21 cellular contexts compared by ENCODE assay signal in the genomic region with DNA sequence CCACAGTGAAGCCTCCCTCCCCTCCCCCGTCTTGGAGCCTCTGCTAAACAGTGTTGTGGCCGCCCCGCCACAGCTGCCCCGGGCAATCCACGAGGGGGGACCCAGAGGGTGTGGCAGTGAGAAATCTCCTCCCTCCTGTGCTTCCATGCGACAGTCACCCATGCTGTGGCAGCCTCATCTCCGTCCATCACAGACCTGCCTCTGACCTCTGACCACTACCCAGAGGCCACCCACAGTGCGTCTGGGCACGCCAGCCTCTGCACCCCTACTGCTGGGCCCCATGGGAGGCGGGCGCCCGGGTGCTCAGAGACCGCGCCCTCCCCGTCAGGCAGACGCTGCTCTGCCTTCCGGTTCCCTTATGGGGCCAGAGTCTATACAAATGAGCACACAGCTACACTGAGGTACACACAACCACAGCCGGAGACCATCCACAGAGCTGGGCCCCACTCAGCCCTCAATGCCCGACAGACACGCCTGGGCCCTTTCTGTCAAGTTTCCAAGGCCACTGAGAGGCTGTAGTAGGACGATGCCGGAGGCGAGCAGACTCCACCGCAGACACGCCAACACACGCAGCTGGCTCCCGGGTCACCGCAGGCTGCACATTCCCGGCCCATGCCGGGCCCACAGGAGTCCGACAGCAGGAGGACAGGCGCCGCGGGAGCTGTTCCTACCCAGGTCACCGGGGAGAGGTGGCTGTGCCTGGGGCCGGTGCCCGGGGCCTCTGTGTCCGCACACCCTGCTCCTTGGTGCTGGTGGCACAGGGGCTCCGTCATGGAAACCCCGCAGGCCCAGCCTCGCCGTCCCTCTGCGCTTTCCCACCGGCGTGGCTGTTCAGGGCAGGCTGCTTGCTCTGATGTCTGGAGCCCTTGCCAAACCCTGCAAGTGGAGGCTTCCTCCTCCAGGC. TPM values are rescaled to one million over a fixed set of nuclear protein-coding genes. Genes with fewer than 3 reads are reported as not detected.
DNase-seq lines count a peak whose midpoint lies in the region; ATAC-seq, FAIRE-seq and TF ChIP-seq lines count a peak whose summit lies in the region.
"Had no signal": no experiment of that assay in that cellular context is flagged by ENCODE, and none has a peak within 500 bp of the region (broad histone marks: within the 10 kb centered on the region; RNA-seq: fewer than 3 reads in every experiment).

No MANE protein-coding gene starts in this region.

- peak in 2 of 3 donors; percentile 51 to 61 for DNase-seq in right cardiac atrium
- DNase-seq in cardiac septum (ENCODE audit: low spot score): no peak
- DNase-seq in right lobe of liver: peak in 2 of 3 donors; percentile 46 to 51
- DNase-seq in RCC 7860 (ENCODE audit: low spot score): no peak
- no peak for DNase-seq in activated CD8-positive, alpha-beta T cell treated with anti-CD3 and anti-CD28 coated beads, Interleukin-2, amount 10 ng/mL, durations not matched to agents 7 days and 5 days
- DNase-seq in hepatic stellate cell (ENCODE audit: low spot score): no peak
- DNase-seq: DMS153; NCI-H187 treated with DMSO at 0.1 percent for 48 hours; NK-92 treated with Interleukin-12 subunit alpha and Interleukin-12 subunit beta, amount 100 ng/mL, for 24 hours had no signal

- peaks cover 4% of the 10 kb centered on the region for H3K4me1 Mint-ChIP-seq in activated CD8-positive, alpha-beta T cell treated with anti-CD3 and anti-CD28 coated beads, Interleukin-2, amount 10 ng/mL, durations not matched to agents 7 days and 5 days (ENCODE audit: low read depth)
- H3K4me1 Mint-ChIP-seq: activated naive CD8-positive, alpha-beta T cell treated with anti-CD3 and anti-CD28 coated beads for 36 hours; activated T-helper 17 cell treated with anti-CD3 and anti-CD28 coated beads, Interleukin-2, amount 50 U/mL, for 72 hours had no signal

- ATAC-seq in right cardiac atrium (no peak), right lobe of liver (no peak), GM21528 (IDR thresholded peaks at IDR 0.05; ENCODE audit: low FRiP score, unreplicated experiment) (no peak)
- ATAC-seq in activated CD8-positive, alpha-beta T cell treated with anti-CD3 and anti-CD28 coated beads, Interleukin-2, amount 10 ng/mL, durations not matched to agents 7 days and 5 days: no peak

- H3K4me1 ChIP-seq in right cardiac atrium (ENCODE audit: control insufficient read depth, insufficient read depth, low read length): no peaks in the 10 kb centered on the region
- H3K4me1 ChIP-seq in right lobe of liver: peaks cover 0 to 21% (median 7%) of the 10 kb centered on the region in 4 donors
- H3K4me1 ChIP-seq: A549 had no signal

- no peaks in the 10 kb centered on the region for H3K27me3 ChIP-seq in right cardiac atrium (ENCODE audit: control insufficient read depth, insufficient read depth)
- no peaks in the 10 kb centered on the region for H3K27me3 ChIP-seq in right lobe of liver
- H3K27me3 ChIP-seq: vagina had no signal

- no peak for TF ChIP-seq CTCF in VCaP (conservative IDR thresholded peaks at IDR 0.05)
- TF ChIP-seq CTCF in right lobe of liver (IDR thresholded peaks at IDR 0.05): no peak

- intact Hi-C loops in right cardiac atrium (cut with DNase I) (loop anchor here in 2 of 4 donors (5.0 to 10.0 kb wide), 2 partner anchors 104 to 232 kb away; no protein-coding TSS in a partner anchor), cardiac septum (cut with DNase I) (no loop called here), right lobe of liver (cut with DNase I) (no loop called here)

- H3K4me3 ChIP-seq in right cardiac atrium (ENCODE audit: low read length) (no peak overlapping the region), right lobe of liver (no peak overlapping the region)
- H3K4me3 ChIP-seq: SJSA1, skin epidermis, vagina had no signal

- H3K9me3 Mint-ChIP-seq in activated CD8-positive, alpha-beta T cell treated with anti-CD3 and anti-CD28 coated beads, Interleukin-2, amount 10 ng/mL, durations not matched to agents 7 days and 5 days (ENCODE audit: insufficient read depth): no peaks in the 10 kb centered on the region
- H3K9me3 Mint-ChIP-seq: activated naive CD8-positive, alpha-beta T cell treated with anti-CD3 and anti-CD28 coated beads for 36 hours; activated T-helper 17 cell treated with anti-CD3 and anti-CD28 coated beads, Interleukin-2, amount 50 U/mL, for 72 hours; naive thymus-derived CD8-positive, alpha-beta T cell had no signal

- POLR2A ChIA-PET in activated CD8-positive, alpha-beta T cell treated with anti-CD3 and anti-CD28 coated beads, Interleukin-2, amount 10 ng/mL, durations not matched to agents 7 days and 5 days (lab: Charles Lee): no interaction called here

- no peak overlapping the region for H3K4me3 Mint-ChIP-seq in activated CD8-positive, alpha-beta T cell treated with anti-CD3 and anti-CD28 coated beads, Interleukin-2, amount 10 ng/mL, durations not matched to agents 7 days and 5 days
- H3K4me3 Mint-ChIP-seq: activated CD8-positive, alpha-beta memory T cell treated with anti-CD3 and anti-CD28 coated beads, Interleukin-2, amount 10 ng/mL, durations not matched to agents 7 days and 5 days; activated naive CD8-positive, alpha-beta T cell treated with anti-CD3 and anti-CD28 coated beads for 36 hours had no signal

- TF ChIP-seq POLR2A in right lobe of liver (IDR thresholded peaks at IDR 0.05): no peak

- 84% methylated on average over 45 of the region's 45 CpGs for WGBS in right cardiac atrium
- no CpG with 5 or more reads among the region's 45 CpGs for WGBS in right lobe of liver (ENCODE audit: insufficient coverage, low coverage, low lambda C conversion rate, missing lambda C conversion rate)

- H3K27ac Mint-ChIP-seq in activated CD8-positive, alpha-beta T cell treated with anti-CD3 and anti-CD28 coated beads, Interleukin-2, amount 10 ng/mL, durations not matched to agents 7 days and 5 days: no peak overlapping the region
- H3K27ac Mint-ChIP-seq: activated CD8-positive, alpha-beta memory T cell treated with anti-CD3 and anti-CD28 coated beads, Interleukin-2, amount 10 ng/mL, durations not matched to agents 7 days and 5 days; activated naive CD8-positive, alpha-beta T cell treated with anti-CD3 and anti-CD28 coated beads for 36 hours; activated T-helper 17 cell treated with anti-CD3 and anti-CD28 coated beads, Interleukin-2, amount 50 U/mL, for 72 hours had no signal

- H3K27ac ChIP-seq in right cardiac atrium (ENCODE audit: low read length) (no peak overlapping the region), VCaP (peak overlapping the region; percentile 31; the same call in 1 of the 2 replicates), right lobe of liver (no peak overlapping the region)
- H3K27ac ChIP-seq: SJSA1, skin epidermis, vagina had no signal

- H3K9me3 ChIP-seq in right cardiac atrium (ENCODE audit: control insufficient read depth, low read length) (no peaks in the 10 kb centered on the region), right lobe of liver (no peaks in the 10 kb centered on the region)
- H3K9me3 ChIP-seq: A549, vagina had no signal

- H3K27me3 Mint-ChIP-seq in activated CD8-positive, alpha-beta T cell treated with anti-CD3 and anti-CD28 coated beads, Interleukin-2, amount 10 ng/mL, durations not matched to agents 7 days and 5 days (ENCODE audit: low read depth): peaks cover 3% of the 10 kb centered on the region
- H3K27me3 Mint-ChIP-seq: activated CD8-positive, alpha-beta memory T cell treated with anti-CD3 and anti-CD28 coated beads, Interleukin-2, amount 10 ng/mL, durations not matched to agents 7 days and 5 days; activated naive CD8-positive, alpha-beta T cell treated with anti-CD3 and anti-CD28 coated beads for 36 hours had no signal

- no peaks in the 10 kb centered on the region for H3K36me3 Mint-ChIP-seq in activated CD8-positive, alpha-beta T cell treated with anti-CD3 and anti-CD28 coated beads, Interleukin-2, amount 10 ng/mL, durations not matched to agents 7 days and 5 days (ENCODE audit: low read depth)
- H3K36me3 Mint-ChIP-seq: activated CD8-positive, alpha-beta memory T cell treated with anti-CD3 and anti-CD28 coated beads, Interleukin-2, amount 10 ng/mL, durations not matched to agents 7 days and 5 days; activated naive CD8-positive, alpha-beta T cell treated with anti-CD3 and anti-CD28 coated beads for 36 hours; naive thymus-derived CD8-positive, alpha-beta T cell had no signal

- no peak for FAIRE-seq in RCC 7860 (lab: Jason Lieb, UNC)
- FAIRE-seq: A549, colon, endometrium had no signal

- CTCF ChIA-PET in activated CD8-positive, alpha-beta T cell treated with anti-CD3 and anti-CD28 coated beads, Interleukin-2, amount 10 ng/mL, durations not matched to agents 7 days and 5 days (lab: Charles Lee): interaction anchor here (0.6 to 3.0 kb wide), 2 partner anchors 27 to 102 kb away, joined by 3 to 21 read pairs; no protein-coding TSS in a partner anchor

- H3K36me3 ChIP-seq in right lobe of liver: no peaks in the 10 kb centered on the region
- H3K36me3 ChIP-seq: SJSA1, vagina had no signal

RNA-seq across cellular contexts. Expression of a gene that starts 23.9 kb away (rescaled TPM):
- under 1 TPM; 0.34 to 0.89 (median 0.59) TPM for total RNA-seq in right cardiac atrium
- polyA plus RNA-seq in right cardiac atrium: 1.9 TPM
- 0.70 TPM for total RNA-seq in cardiac septum
- total RNA-seq in right lobe of liver: 10 to 100 TPM in 1 of 6 experiments, 1 to 10 TPM in 5; 2.3 to 13.2 (median 6.0) TPM
- under 1 TPM in 1 of 2 experiments, not detected in 1; 0.70 TPM for total RNA-seq in activated CD8-positive, alpha-beta T cell treated with anti-CD3 and anti-CD28 coated beads, Interleukin-2, amount 10 ng/mL, durations not matched to agents 7 days and 5 days
- total RNA-seq: activated CD8-positive, alpha-beta memory T cell treated with anti-CD3 and anti-CD28 coated beads, Interleukin-2, amount 10 ng/mL, durations not matched to agents 7 days and 5 days had no signal

RNA-seq across cellular contexts. Expression of a gene that starts 27.9 kb away (rescaled TPM):
- under 1 TPM in 2 of 4 donors, not detected in 2; 0.24 to 0.36 TPM for total RNA-seq in right cardiac atrium
- polyA plus RNA-seq in right cardiac atrium: 0.18 TPM
- 0.16 TPM for total RNA-seq in cardiac septum
- 1 to 10 TPM in 1 of 6 experiments, under 1 TPM in 3, not detected in 2; 0.44 to 1.4 (median 0.58) TPM for total RNA-seq in right lobe of liver
- under 1 TPM; 0.21 to 0.42 TPM for total RNA-seq in activated CD8-positive, alpha-beta T cell treated with anti-CD3 and anti-CD28 coated beads, Interleukin-2, amount 10 ng/mL, durations not matched to agents 7 days and 5 days
- total RNA-seq: SJSA1 had no signal
- polyA plus RNA-seq: naive thymus-derived CD8-positive, alpha-beta T cell had no signal

RNA-seq across cellular contexts. Expression of a gene that starts 52.1 kb away (rescaled TPM):
- 100 to 1,000 TPM; 152 to 205 (median 174) TPM for total RNA-seq in right cardiac atrium
- 73.7 TPM for polyA plus RNA-seq in right cardiac atrium
- total RNA-seq in cardiac septum: 183 TPM
- total RNA-seq in right lobe of liver: 100 to 1,000 TPM in 4 of 6 experiments, 10 to 100 TPM in 2; 85.9 to 147 (median 104) TPM
- 100 to 1,000 TPM; 398 TPM for total RNA-seq in activated CD8-positive, alpha-beta T cell treated with anti-CD3 and anti-CD28 coated beads, Interleukin-2, amount 10 ng/mL, durations not matched to agents 7 days and 5 days

Comparison
In these comparisons a context has a peak if more than half of its experiments do, and no peak if none do; other contexts are left out.
1. DNase-seq: peak in right cardiac atrium (2 of 3) and right lobe of liver (2 of 3); none in cardiac septum (single experiment), RCC 7860 (single experiment), activated CD8-positive, alpha-beta T cell treated with anti-CD3 and anti-CD28 coated beads, Interleukin-2, amount 10 ng/mL, durations not matched to agents 7 days and 5 days (single experiment) and hepatic stellate cell (single experiment).